ENCODE assay signal across 14 cellular contexts in genomic region chr5:78387468-78388153, GRCh38.
"Had no signal": no experiment of that assay in that cellular context is flagged by ENCODE, and none has a peak within 500 bp of the region (broad histone marks: within the 10 kb centered on the region; RNA-seq: fewer than 3 reads in every experiment).

No MANE protein-coding gene starts in this region.

- H3K36me3 ChIP-seq: transverse colon had no signal

- H3K27ac ChIP-seq: transverse colon had no signal

- ATAC-seq: activated CD4-positive, CD25-positive, alpha-beta regulatory T cell treated with anti-CD3 and anti-CD28 coated beads, Interleukin-2, amount 50 U/mL, for 24 hours; left colon; naive thymus-derived CD8-positive, alpha-beta T cell had no signal

- DNase-seq: activated gamma-delta T cell; activated T-cell treated with anti-CD3 and anti-CD28 coated beads, Interleukin-2, amount 50 U/mL, for 24 hours; anterior cingulate cortex; cerebellar nuclear complex; immature natural killer cell; left colon; mammary epithelial cell; naive thymus-derived CD8-positive, alpha-beta T cell; posterior cingulate gyrus; transverse colon had no signal

- H3K27me3 ChIP-seq: transverse colon had no signal

- H3K27me3 Mint-ChIP-seq: activated naive CD8-positive, alpha-beta T cell; activated T-cell treated with anti-CD3 and anti-CD28 coated beads, Interleukin-2, amount 50 U/mL, for 24 hours; dendritic cell treated with granulocyte-macrophage colony-stimulating factor and Interleukin-4, amounts not matched to agents 40 ng/mL and 50 ng/mL, for 4 days; naive thymus-derived CD8-positive, alpha-beta T cell had no signal

- H3K27ac Mint-ChIP-seq: activated naive CD8-positive, alpha-beta T cell; activated T-cell treated with anti-CD3 and anti-CD28 coated beads, Interleukin-2, amount 50 U/mL, for 24 hours; dendritic cell treated with granulocyte-macrophage colony-stimulating factor and Interleukin-4, amounts not matched to agents 40 ng/mL and 50 ng/mL, for 4 days had no signal

- H3K4me3 Mint-ChIP-seq: activated naive CD8-positive, alpha-beta T cell; activated T-cell treated with anti-CD3 and anti-CD28 coated beads, Interleukin-2, amount 50 U/mL, for 24 hours; dendritic cell treated with granulocyte-macrophage colony-stimulating factor and Interleukin-4, amounts not matched to agents 40 ng/mL and 50 ng/mL, for 4 days; immature natural killer cell had no signal

- H3K4me3 ChIP-seq: smooth muscle cell, transverse colon had no signal

- H3K4me1 ChIP-seq: transverse colon had no signal
